ENCODE assay signal across 16 cellular contexts in the genomic region with DNA sequence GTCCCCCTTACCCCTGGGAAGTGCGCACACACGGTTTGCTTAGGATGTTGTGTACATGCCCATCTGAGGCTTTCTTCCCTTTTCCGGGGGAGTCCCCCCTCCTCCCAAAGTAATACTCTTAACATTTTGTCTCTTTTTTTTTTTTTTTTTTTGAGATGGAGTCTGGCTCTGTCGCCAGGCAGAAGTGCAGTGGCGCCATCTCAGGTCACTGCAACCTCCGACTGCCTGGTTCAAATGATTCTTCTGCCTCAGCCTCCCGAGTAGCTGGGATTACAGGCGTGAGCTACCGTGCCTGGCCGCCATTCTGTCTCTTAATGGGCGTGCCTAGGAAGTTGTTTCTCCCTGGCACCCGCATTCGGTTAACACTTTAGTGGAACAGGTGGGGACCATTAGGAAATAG. TPM values are rescaled to one million over a fixed set of nuclear protein-coding genes. Genes with fewer than 3 reads are reported as not detected.
A peak's percentile ranks its signal among the peaks of the same experiment; 100 is the strongest.
DNase-seq lines count a peak whose midpoint lies in the region; ATAC-seq and TF ChIP-seq lines count a peak whose summit lies in the region.
"Had no signal": no experiment of that assay in that cellular context is flagged by ENCODE, and none has a peak within 500 bp of the region (broad histone marks: within the 10 kb centered on the region; RNA-seq: fewer than 3 reads in every experiment).

No MANE protein-coding gene starts in this region.

- H3K36me3 ChIP-seq in BE2C, result no peaks in the 10 kb centered on the region
- H3K36me3 ChIP-seq in DOHH2 (ENCODE audit: control insufficient read depth, low read length), result peaks cover 4% of the 10 kb centered on the region
- no peaks in the 10 kb centered on the region for H3K36me3 ChIP-seq in OCI-LY1 (ENCODE audit: insufficient read depth, low read length)
- no peaks in the 10 kb centered on the region for H3K36me3 ChIP-seq in endodermal cell (ENCODE audit: control insufficient read depth, insufficient read depth, low read length)
- H3K36me3 ChIP-seq: Peyer's patch had no signal

- DNase-seq in BE2C, result peak; percentile 29
- peak; percentile 82 for DNase-seq in endodermal cell
- no peak for DNase-seq in A172 (ENCODE audit: low spot score)
- DNase-seq: activated naive CD4-positive, alpha-beta T cell treated with anti-CD3 and anti-CD28 coated beads, Interleukin-2, amount 10 ng/mL, durations not matched to agents 7 days and 5 days; body of pancreas; dorsolateral prefrontal cortex; H7; hippocampal formation; NCI-H446 treated with DMSO at 0.1 percent for 48 hours; occipital lobe; Peyer's patch; stimulated activated CD4-positive, alpha-beta T cell treated with anti-CD3 and anti-CD28 coated beads, Interleukin-4, amount 100 ng/mL, for 4 hours had no signal

- H3K9me3 Mint-ChIP-seq in endodermal cell, result no peaks in the 10 kb centered on the region
- H3K9me3 Mint-ChIP-seq: activated naive CD4-positive, alpha-beta T cell treated with anti-CD3 and anti-CD28 coated beads, Interleukin-2, amount 10 ng/mL, durations not matched to agents 7 days and 5 days had no signal

- peaks cover 27% of the 10 kb centered on the region for H3K4me1 Mint-ChIP-seq in endodermal cell

- H3K36me3 Mint-ChIP-seq in endodermal cell (ENCODE audit: low read depth), result no peaks in the 10 kb centered on the region
- H3K36me3 Mint-ChIP-seq: activated naive CD4-positive, alpha-beta T cell treated with anti-CD3 and anti-CD28 coated beads, Interleukin-2, amount 10 ng/mL, durations not matched to agents 7 days and 5 days had no signal

- no peak for ATAC-seq in HG03565 (IDR thresholded peaks at IDR 0.05; ENCODE audit: unreplicated experiment)
- ATAC-seq in GM21717 (IDR thresholded peaks at IDR 0.05; ENCODE audit: unreplicated experiment), result no peak
- ATAC-seq: body of pancreas had no signal

- no peak overlapping the region for H2AFZ ChIP-seq in OCI-LY1 (ENCODE audit: low read length)

- H3K27me3 ChIP-seq in BE2C, result no peaks in the 10 kb centered on the region
- H3K27me3 ChIP-seq in DOHH2 (ENCODE audit: control insufficient read depth, low read length), result no peaks in the 10 kb centered on the region
- H3K27me3 ChIP-seq in OCI-LY1 (ENCODE audit: insufficient read depth, low read length), result no peaks in the 10 kb centered on the region
- H3K27me3 ChIP-seq in endodermal cell (ENCODE audit: control insufficient read depth, insufficient read depth, low read length, poor library complexity, severe bottlenecking), result no peaks in the 10 kb centered on the region
- H3K27me3 ChIP-seq: body of pancreas, dorsolateral prefrontal cortex, Peyer's patch had no signal

- H3K79me2 ChIP-seq in DOHH2 (ENCODE audit: control insufficient read depth, low read length) (peaks cover 18% of the 10 kb centered on the region), OCI-LY1 (ENCODE audit: insufficient read depth, low read length) (peaks cover 3% of the 10 kb centered on the region)

- WGBS in endodermal cell (ENCODE audit: insufficient coverage in 1 of 2, insufficient read length in 1 of 2), 2 experiments, result 74 to 78% methylated on average over 7 to 13 of the region's 13 CpGs

- H3F3A ChIP-seq in DOHH2 (ENCODE audit: control insufficient read depth, insufficient read depth), result peaks cover 3% of the 10 kb centered on the region
- H3F3A ChIP-seq in OCI-LY1 (ENCODE audit: insufficient read depth, low read length), result no peaks in the 10 kb centered on the region

- peak; percentile 24 for TF ChIP-seq CTCF in BE2C (IDR thresholded peaks at IDR 0.05; ENCODE audit: low read depth, low read length)
- TF ChIP-seq CTCF in DOHH2 (IDR thresholded peaks at IDR 0.05; ENCODE audit: low read depth, low read length, poor library complexity, severe bottlenecking), result peak; percentile 20
- TF ChIP-seq CTCF in OCI-LY1 (IDR thresholded peaks at IDR 0.05; ENCODE audit: low read length), result peak; percentile 21; the same call in 1 of the 2 replicates
- peak; percentile 56 for TF ChIP-seq CTCF in endodermal cell (conservative IDR thresholded peaks at IDR 0.05)

- H3K27ac Mint-ChIP-seq in endodermal cell, result no peak overlapping the region
- H3K27ac Mint-ChIP-seq: activated naive CD4-positive, alpha-beta T cell treated with anti-CD3 and anti-CD28 coated beads, Interleukin-2, amount 10 ng/mL, durations not matched to agents 7 days and 5 days had no signal

- H3K9me3 ChIP-seq in BE2C, result no peaks in the 10 kb centered on the region
- no peaks in the 10 kb centered on the region for H3K9me3 ChIP-seq in DOHH2 (ENCODE audit: control insufficient read depth, insufficient read depth, low read length)
- no peaks in the 10 kb centered on the region for H3K9me3 ChIP-seq in OCI-LY1 (ENCODE audit: low read length)
- no peaks in the 10 kb centered on the region for H3K9me3 ChIP-seq in endodermal cell (ENCODE audit: control insufficient read depth, low read length)
- H3K9me3 ChIP-seq: body of pancreas, Peyer's patch had no signal

- H3K9ac ChIP-seq in OCI-LY1 (ENCODE audit: low read length), result no peak overlapping the region
- no peak overlapping the region for H3K9ac ChIP-seq in endodermal cell (ENCODE audit: extremely low read depth, low read length, poor library complexity, severe bottlenecking)

- H3K27ac ChIP-seq in DOHH2 (ENCODE audit: low read depth, low read length) (no peak overlapping the region), OCI-LY1 (ENCODE audit: low read depth, low read length, poor library complexity, severe bottlenecking) (no peak overlapping the region), endodermal cell (ENCODE audit: low read depth, low read length) (no peak overlapping the region)
- H3K27ac ChIP-seq: body of pancreas, dorsolateral prefrontal cortex, Peyer's patch had no signal

- H3K4me1 ChIP-seq in BE2C (no peaks in the 10 kb centered on the region; the same call in 1 of the 2 replicates), DOHH2 (ENCODE audit: control insufficient read depth, low read length) (peaks cover 12% of the 10 kb centered on the region), OCI-LY1 (ENCODE audit: insufficient read depth, low read length, severe bottlenecking) (peaks cover 17% of the 10 kb centered on the region), endodermal cell (ENCODE audit: control insufficient read depth, insufficient read depth, low read length) (peaks cover 18% of the 10 kb centered on the region)

- H3K4me3 Mint-ChIP-seq in endodermal cell, result no peak overlapping the region
- H3K4me3 Mint-ChIP-seq: activated naive CD4-positive, alpha-beta T cell treated with anti-CD3 and anti-CD28 coated beads, Interleukin-2, amount 10 ng/mL, durations not matched to agents 7 days and 5 days had no signal

- H4K20me1 ChIP-seq in DOHH2 (ENCODE audit: control insufficient read depth, insufficient read depth, low read depth, low read length) (no peaks in the 10 kb centered on the region), OCI-LY1 (ENCODE audit: insufficient read depth, low read length) (no peaks in the 10 kb centered on the region)

- H3K4me3 ChIP-seq in BE2C (ENCODE audit: low read depth, low read length), result no peak overlapping the region
- no peak overlapping the region for H3K4me3 ChIP-seq in DOHH2 (ENCODE audit: low read length)
- H3K4me3 ChIP-seq in OCI-LY1 (ENCODE audit: low read depth, low read length, poor library complexity, severe bottlenecking), result peak overlapping the region; percentile 18
- H3K4me3 ChIP-seq in endodermal cell (ENCODE audit: low read length), result no peak overlapping the region
- H3K4me3 ChIP-seq: body of pancreas, dorsolateral prefrontal cortex had no signal

- no peaks in the 10 kb centered on the region for H3K9me2 ChIP-seq in DOHH2 (replicated peaks; ENCODE audit: control insufficient read depth, low read length)
- no peaks in the 10 kb centered on the region for H3K9me2 ChIP-seq in OCI-LY1 (ENCODE audit: low read depth, low read length)

- H3K4me2 ChIP-seq in DOHH2 (ENCODE audit: low read length) (no peak overlapping the region), OCI-LY1 (ENCODE audit: low read length) (peak overlapping the region; percentile 13; the same call in 1 of the 2 replicates)

- H3K27me3 Mint-ChIP-seq in endodermal cell (ENCODE audit: insufficient read depth), result no peaks in the 10 kb centered on the region

RNA-seq across cellular contexts. Expression of gene GMFB, which starts 4.5 kb away (rescaled TPM):
- polyA plus RNA-seq in BE2C (2012; ENCODE audit: insufficient read depth, insufficient read length, low read depth), result 38.0 TPM
- 10 to 100 TPM; 86.2 to 96.5 TPM for total RNA-seq in endodermal cell
- 75.0 TPM for polyA plus RNA-seq in endodermal cell (2013, experiment 1 of 2)
- 72.1 TPM for polyA plus RNA-seq in endodermal cell (2013, experiment 2 of 2)
- total RNA-seq in A172 (2014; rRNA removed; shearing (Covaris generic)), result 63.2 and 96.4 TPM in 2 replicates

RNA-seq across cellular contexts. Expression of gene CGRRF1, which starts 16.4 kb away (rescaled TPM):
- polyA plus RNA-seq in BE2C (2012; ENCODE audit: insufficient read depth, insufficient read length, low read depth), result 14.8 TPM
- total RNA-seq in endodermal cell, result 10 to 100 TPM; 17.8 to 19.3 TPM
- 23.1 TPM for polyA plus RNA-seq in endodermal cell (2013, experiment 1 of 2)
- polyA plus RNA-seq in endodermal cell (2013, experiment 2 of 2), result 26.7 TPM
- 10.9 and 12.9 TPM in 2 replicates for total RNA-seq in A172 (2014; rRNA removed; shearing (Covaris generic))

RNA-seq across cellular contexts. Expression of gene CNIH1, which starts 52.1 kb away (rescaled TPM):
- 125 TPM for polyA plus RNA-seq in BE2C (2012; ENCODE audit: insufficient read depth, insufficient read length, low read depth)
- total RNA-seq in endodermal cell, result 10 to 100 TPM; 77.9 to 82.7 TPM
- polyA plus RNA-seq in endodermal cell (2013, experiment 1 of 2), result 146 TPM
- 128 TPM for polyA plus RNA-seq in endodermal cell (2013, experiment 2 of 2)
- total RNA-seq in A172 (2014; rRNA removed; shearing (Covaris generic)), result 90.4 and 106 TPM in 2 replicates
